22 cellular contexts compared by ENCODE assay signal in the genomic region with DNA sequence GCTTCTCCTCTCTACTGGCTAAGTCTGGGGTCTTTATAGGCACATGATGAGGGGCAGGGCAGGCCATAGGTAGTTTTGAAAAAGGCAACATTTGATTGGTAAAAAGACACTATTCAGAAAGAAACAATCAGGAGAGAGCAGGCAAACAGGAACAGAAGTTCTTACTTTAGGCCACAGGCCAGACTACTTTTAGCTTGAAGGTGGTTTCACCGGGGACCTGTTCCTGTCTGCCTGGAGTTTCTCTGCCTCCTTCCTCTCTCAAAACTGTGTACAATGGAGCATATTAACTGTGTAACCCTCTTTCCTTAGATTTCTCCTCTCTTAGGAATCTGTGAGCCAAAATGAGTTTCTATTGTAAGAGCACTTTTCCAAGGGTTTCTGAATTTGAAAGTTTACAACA.
"Had no signal": no experiment of that assay in that cellular context is flagged by ENCODE, and none has a peak within 500 bp of the region (broad histone marks: within the 10 kb centered on the region; RNA-seq: fewer than 3 reads in every experiment).

No MANE protein-coding gene starts in this region.

- ATAC-seq: T-cell had no signal

- H3K4me3 ChIP-seq: Peyer's patch had no signal

- H3K9me3 Mint-ChIP-seq: activated B cell treated with CpG ODN at 0.5 μM for 24 hours; activated CD4-positive, alpha-beta T cell treated with anti-CD3 and anti-CD28 coated beads, Interleukin-2, amount 10 ng/mL, durations not matched to agents 24 days and 14 days; activated T-cell treated with anti-CD3 and anti-CD28 coated beads, Interleukin-2, amount 50 U/mL, for 4 hours had no signal

- H3K9me3 ChIP-seq: Peyer's patch had no signal

- H3K4me1 Mint-ChIP-seq: activated B cell treated with CpG ODN at 0.5 μM for 24 hours; activated CD4-positive, alpha-beta T cell treated with anti-CD3 and anti-CD28 coated beads, Interleukin-2, amount 10 ng/mL, durations not matched to agents 24 days and 14 days; T-cell had no signal

- H3K4me1 ChIP-seq: Peyer's patch had no signal

- H3K36me3 ChIP-seq: Peyer's patch had no signal

- DNase-seq: activated B cell treated with CpG ODN at 0.5 μM for 24 hours; activated CD4-positive, alpha-beta T cell treated with anti-CD3 and anti-CD28 coated beads for 1 hour; activated CD4-positive, alpha-beta T cell treated with anti-CD3 and anti-CD28 coated beads, Interleukin-2, amount 10 ng/mL, durations not matched to agents 24 days and 14 days; activated CD4-positive, alpha-beta T cell treated with anti-CD3 and anti-CD28 coated beads, Interleukin-2, amount 50 U/mL, for 48 hours; activated effector memory CD4-positive, alpha-beta T cell treated with anti-CD3 and anti-CD28 coated beads, Interleukin-2, amount 50 U/mL, for 16 hours; activated naive CD4-positive, alpha-beta T cell treated with anti-CD3 and anti-CD28 coated beads for 36 hours; activated T-cell treated with anti-CD3 and anti-CD28 coated beads, Interleukin-2, amount 50 U/mL, for 4 hours; cerebellar nuclear complex; MV-4-11; NCI-H1092 treated with DMSO at 0.1 percent for 48 hours; NCI-H1436; NCI-H1694 treated with DMSO at 0.1 percent for 48 hours; NCI-H2029 treated with DMSO at 0.1 percent for 48 hours; NCI-H510A; NCI-H526 treated with DMSO at 0.1 percent for 48 hours; NK-92 treated with Interleukin-12 subunit alpha and Interleukin-12 subunit beta, amount 100 ng/mL, for 24 hours; Peyer's patch; SHP77; T-cell; T-helper 2 cell had no signal

- H3K27me3 Mint-ChIP-seq: activated B cell treated with CpG ODN at 0.5 μM for 24 hours; activated CD4-positive, alpha-beta T cell treated with anti-CD3 and anti-CD28 coated beads, Interleukin-2, amount 10 ng/mL, durations not matched to agents 24 days and 14 days; T-cell had no signal

- H3K27me3 ChIP-seq: Peyer's patch had no signal

- H3K4me3 Mint-ChIP-seq: activated B cell treated with CpG ODN at 0.5 μM for 24 hours; activated CD4-positive, alpha-beta T cell treated with anti-CD3 and anti-CD28 coated beads, Interleukin-2, amount 10 ng/mL, durations not matched to agents 24 days and 14 days; activated naive CD4-positive, alpha-beta T cell treated with anti-CD3 and anti-CD28 coated beads for 36 hours; activated naive CD8-positive, alpha-beta T cell; activated T-cell treated with anti-CD3 and anti-CD28 coated beads, Interleukin-2, amount 50 U/mL, for 4 hours; T-cell had no signal

- H3K36me3 Mint-ChIP-seq: activated naive CD8-positive, alpha-beta T cell; T-cell had no signal

- H3K27ac Mint-ChIP-seq: activated B cell treated with CpG ODN at 0.5 μM for 24 hours; activated CD4-positive, alpha-beta T cell treated with anti-CD3 and anti-CD28 coated beads, Interleukin-2, amount 10 ng/mL, durations not matched to agents 24 days and 14 days; activated naive CD4-positive, alpha-beta T cell treated with anti-CD3 and anti-CD28 coated beads for 36 hours; activated naive CD8-positive, alpha-beta T cell; T-cell had no signal

- H3K27ac ChIP-seq: Peyer's patch, RWPE1 had no signal
